In genomic region chr6:56758120-56758519, GRCh38 we compare ENCODE assay signal across 16 cellular contexts.
A peak's percentile ranks its signal among the peaks of the same experiment; 100 is the strongest.
DNase-seq lines count a peak whose midpoint lies in the region; ATAC-seq, FAIRE-seq and TF ChIP-seq lines count a peak whose summit lies in the region.
"Had no signal": no experiment of that assay in that cellular context is flagged by ENCODE, and none has a peak within 500 bp of the region (broad histone marks: within the 10 kb centered on the region; RNA-seq: fewer than 3 reads in every experiment).

No MANE protein-coding gene starts in this region.

- intact Hi-C loops in tibial artery (cut with DNase I; ENCODE audit: low total_unique reads), result no loop called here

- peaks cover 49% of the 10 kb centered on the region for H3K4me1 Mint-ChIP-seq in osteocyte (ENCODE audit: unreplicated experiment)

- peaks cover 53% of the 10 kb centered on the region for H3K4me1 ChIP-seq in Karpas-422 (ENCODE audit: low read length)
- peaks cover 0 to 18% (median 12%) of the 10 kb centered on the region in 4 experiments; a peak in 6 of 7 replicates for H3K4me1 ChIP-seq in H1 (replicated peaks in 1 of 4; ENCODE audit: control insufficient read depth in 3 of 4, insufficient read depth in 4 of 4, low read length in 3 of 4)
- peaks cover 0 to 52% (median 28%) of the 10 kb centered on the region in 4 donors for H3K4me1 ChIP-seq in tibial artery

- no peak overlapping the region for H3K14ac ChIP-seq in H1 (ENCODE audit: insufficient read length)

- H3K9ac ChIP-seq in Karpas-422 (ENCODE audit: low read length) (no peak overlapping the region), H1 (replicated peaks in 1 of 4; ENCODE audit: extremely low read depth in 1 of 4, low read depth in 3 of 4, low read length in 3 of 4) (no peak overlapping the region; a peak in 1 of 7 replicates)

- H4K8ac ChIP-seq in H1 (ENCODE audit: extremely low read depth, insufficient read depth, low read length), result no peak overlapping the region

- TF ChIP-seq EP300 in H1 (IDR thresholded peaks at IDR 0.05; ENCODE audit: borderline replicate concordance in 1 of 2, low read depth in 2 of 2, low read length in 2 of 2), result no peak

- no peaks in the 10 kb centered on the region for H3K23me2 ChIP-seq in H1 (ENCODE audit: low read depth, low read length)

- DNase-seq in EH (ENCODE audit: low read depth), result peak; percentile 53
- peak; percentile 68 for DNase-seq in Karpas-422
- no peak for DNase-seq in H1 (ENCODE audit: low read depth in 1 of 2, low spot score in 2 of 2)
- no peak for DNase-seq in osteocyte (ENCODE audit: extremely low spot score, unreplicated experiment)
- no peak for DNase-seq in tibial artery
- DNase-seq: central memory CD4-positive, alpha-beta T cell; DND-41; NCI-H1930; occipital lobe; stimulated activated naive CD4-positive, alpha-beta T cell; T-helper 2 cell had no signal

- H3K4ac ChIP-seq in H1 (replicated peaks; ENCODE audit: insufficient read length, low read depth, low read length), result no peak overlapping the region

- H3K9me3 ChIP-seq in Karpas-422 (ENCODE audit: low read length) (no peaks in the 10 kb centered on the region), H1 (ENCODE audit: insufficient read depth in 2 of 2, low read depth in 1 of 2, low read length in 1 of 2) (no peaks in the 10 kb centered on the region), tibial artery (no peaks in the 10 kb centered on the region)

- CTCF ChIA-PET in H1 (lab: Charles Lee; ENCODE audit: partially characterized antibody), result interaction anchor here (0.6 to 7.5 kb wide), 21 partner anchors 9 to 388 kb away, joined by 3 to 102 read pairs (median 5); partner anchors contain the start of gene DST

- H3K79me2 ChIP-seq in Karpas-422 (ENCODE audit: low read length) (no peaks in the 10 kb centered on the region), H1 (ENCODE audit: control insufficient read depth in 1 of 2, insufficient read depth in 2 of 2, low read length in 2 of 2) (peaks cover 7 to 91% of the 10 kb centered on the region in 2 experiments; a peak in 3 of 4 replicates)

- no peak for TF ChIP-seq RAD21 in H1 (IDR thresholded peaks at IDR 0.05 in 1 of 2, conservative IDR thresholded peaks at IDR 0.05 in 1 of 2; ENCODE audit: low read depth in 2 of 2, low read length in 2 of 2)

- peak overlapping the region; percentile 9; the same call in 1 of the 2 replicates for H2AFZ ChIP-seq in Karpas-422 (ENCODE audit: low read length)
- no peak overlapping the region for H2AFZ ChIP-seq in H1 (ENCODE audit: low read length)

- no peaks in the 10 kb centered on the region for H3K27me3 ChIP-seq in Karpas-422 (ENCODE audit: low read length)
- no peaks in the 10 kb centered on the region for H3K27me3 ChIP-seq in H1 (replicated peaks in 1 of 4; ENCODE audit: control insufficient read depth in 3 of 4, extremely low read depth in 1 of 4, insufficient read depth in 3 of 4, low read length in 3 of 4)
- H3K27me3 ChIP-seq in tibial artery, result no peaks in the 10 kb centered on the region

- no peaks in the 10 kb centered on the region for H3K36me3 Mint-ChIP-seq in osteocyte (ENCODE audit: unreplicated experiment)
- H3K36me3 Mint-ChIP-seq: activated naive CD8-positive, alpha-beta T cell; mesothelial cell of epicardium had no signal

- no peak overlapping the region for H2AK5ac ChIP-seq in H1 (ENCODE audit: low read depth, low read length)

- FAIRE-seq in H1 (lab: Jason Lieb, UNC), result no peak

- no peak overlapping the region for H3K23ac ChIP-seq in H1 (ENCODE audit: insufficient read length)

- peak overlapping the region; percentile 52 for H3K27ac Mint-ChIP-seq in osteocyte (ENCODE audit: unreplicated experiment)
- H3K27ac Mint-ChIP-seq: activated naive CD8-positive, alpha-beta T cell had no signal

- H3K27ac ChIP-seq in Karpas-422 (ENCODE audit: low read length) (peak overlapping the region; percentile 90), H1 (ENCODE audit: low read depth, low read length) (0 out of 2 replicates have a peak overlapping the region, but pooled peaks have one; percentile 14), tibial artery (no peak overlapping the region)

- H2BK12ac ChIP-seq in H1 (ENCODE audit: low read depth, low read length), result no peak overlapping the region

- H2BK5ac ChIP-seq in H1 (ENCODE audit: low read depth, low read length), result no peak overlapping the region

- no peak overlapping the region for H3K4me3 Mint-ChIP-seq in osteocyte (ENCODE audit: unreplicated experiment)
- H3K4me3 Mint-ChIP-seq: activated naive CD8-positive, alpha-beta T cell; mesothelial cell of epicardium had no signal

- H3K79me1 ChIP-seq in H1 (ENCODE audit: low read depth, low read length), result peaks cover 5% of the 10 kb centered on the region

- H3K9me2 ChIP-seq in Karpas-422 (replicated peaks; ENCODE audit: insufficient read depth, low read length), result no peaks in the 10 kb centered on the region

- H4K5ac ChIP-seq in H1 (ENCODE audit: insufficient read length, low read depth, low read length), result no peak overlapping the region

- H3K18ac ChIP-seq in H1 (ENCODE audit: extremely low read depth, low read length), result no peak overlapping the region

- no peak for TF ChIP-seq CTCF in H1 (IDR thresholded peaks at IDR 0.05; ENCODE audit: control extremely low read depth in 1 of 3, insufficient read depth in 1 of 3, low read depth in 1 of 3, low read length in 3 of 3)
- no peak for TF ChIP-seq CTCF in osteocyte (IDR thresholded peaks at IDR 0.05)
- no peak for TF ChIP-seq CTCF in tibial artery (IDR thresholded peaks at IDR 0.05)

- H4K91ac ChIP-seq in H1 (replicated peaks; ENCODE audit: insufficient read length, low read length), result no peak overlapping the region

- H2BK15ac ChIP-seq in H1 (ENCODE audit: low read length), result no peak overlapping the region

- no peak for TF ChIP-seq POLR2A in H1 (IDR thresholded peaks at IDR 0.05; ENCODE audit: control extremely low read depth in 1 of 2, low read depth in 2 of 2, low read length in 2 of 2)

- H2BK120ac ChIP-seq in H1 (replicated peaks; ENCODE audit: low read depth, low read length), result no peak overlapping the region

- H3K27me3 Mint-ChIP-seq in osteocyte (ENCODE audit: unreplicated experiment), result no peaks in the 10 kb centered on the region

- H3K9me3 Mint-ChIP-seq in osteocyte (ENCODE audit: unreplicated experiment), result no peaks in the 10 kb centered on the region
- H3K9me3 Mint-ChIP-seq: mesothelial cell of epicardium had no signal

- H3K56ac ChIP-seq in H1 (replicated peaks; ENCODE audit: insufficient read length, low read depth, low read length), result no peak overlapping the region

- ATAC-seq in GM18870 (IDR thresholded peaks at IDR 0.05; ENCODE audit: unreplicated experiment) (no peak), HG03521 (IDR thresholded peaks at IDR 0.05; ENCODE audit: unreplicated experiment) (no peak), GM18511 (IDR thresholded peaks at IDR 0.05; ENCODE audit: unreplicated experiment) (no peak)

- H4K20me1 ChIP-seq in Karpas-422 (ENCODE audit: insufficient read depth, low read depth, low read length) (no peaks in the 10 kb centered on the region), H1 (replicated peaks in 1 of 2; ENCODE audit: control insufficient read depth in 1 of 2, insufficient read depth in 2 of 2, low read length in 2 of 2) (peaks cover 2 to 7% of the 10 kb centered on the region in 2 experiments)

- POLR2A ChIA-PET in H1 (lab: Charles Lee; ENCODE audit: partially characterized antibody), result interaction anchor here (0.7 to 1.2 kb wide), 2 partner anchors 9 to 41 kb away, joined by 3 read pairs; no protein-coding TSS in a partner anchor

- H3K36me3 ChIP-seq in Karpas-422 (ENCODE audit: insufficient read depth, low read length) (no peaks in the 10 kb centered on the region), H1 (ENCODE audit: control insufficient read depth in 2 of 4, insufficient read depth in 4 of 4, low read length in 3 of 4) (no peaks in the 10 kb centered on the region), tibial artery (no peaks in the 10 kb centered on the region)

- H2BK20ac ChIP-seq in H1 (ENCODE audit: low read length), result no peak overlapping the region

- peak overlapping the region; percentile 57 for H3K4me2 ChIP-seq in Karpas-422 (ENCODE audit: low read depth, low read length, poor library complexity, severe bottlenecking)
- H3K4me2 ChIP-seq in H1 (ENCODE audit: insufficient read depth in 1 of 2, low read depth in 2 of 2, low read length in 2 of 2), result no peak overlapping the region

- H3K4me3 ChIP-seq in Karpas-422 (ENCODE audit: low read length), result no peak overlapping the region
- H3K4me3 ChIP-seq in H1 (ENCODE audit: extremely low read depth in 1 of 4, insufficient read depth in 2 of 4, low read depth in 3 of 4, low read length in 4 of 4), result no peak overlapping the region
- H3K4me3 ChIP-seq in tibial artery, result no peak overlapping the region

TF ChIP-seq in H1, 55 proteins besides CTCF, POLR2A, EP300 and RAD21:
- TF ChIP-seq RNF2 (IDR thresholded peaks at IDR 0.05; ENCODE audit: borderline replicate concordance, low read depth, low read length, missing control alignments, poor library complexity, severe bottlenecking) (no peak), FOSL1 (IDR thresholded peaks at IDR 0.05; ENCODE audit: insufficient read depth, low read depth, low read length) (no peak), SIX5 (IDR thresholded peaks at IDR 0.05; ENCODE audit: low read depth, low read length) (no peak), CEBPB (IDR thresholded peaks at IDR 0.05; ENCODE audit: low read depth, low read length) (no peak), SP2 (IDR thresholded peaks at IDR 0.05; ENCODE audit: low read length) (no peak), ATF3 (IDR thresholded peaks at IDR 0.05; ENCODE audit: insufficient read depth, low read depth, low read length) (no peak)

Comparison
In these comparisons a context has a peak if more than half of its experiments do, and no peak if none do; other contexts are left out.
1. DNase-seq: peak in EH (single experiment) and Karpas-422 (single experiment); none in H1 (0 of 2), osteocyte (single experiment) and tibial artery (0 of 2).
2. H3K27ac ChIP-seq: peak in Karpas-422 (single experiment) and H1 (single experiment); none in tibial artery (0 of 2).